33 cellular contexts compared by ENCODE assay signal in the genomic region with DNA sequence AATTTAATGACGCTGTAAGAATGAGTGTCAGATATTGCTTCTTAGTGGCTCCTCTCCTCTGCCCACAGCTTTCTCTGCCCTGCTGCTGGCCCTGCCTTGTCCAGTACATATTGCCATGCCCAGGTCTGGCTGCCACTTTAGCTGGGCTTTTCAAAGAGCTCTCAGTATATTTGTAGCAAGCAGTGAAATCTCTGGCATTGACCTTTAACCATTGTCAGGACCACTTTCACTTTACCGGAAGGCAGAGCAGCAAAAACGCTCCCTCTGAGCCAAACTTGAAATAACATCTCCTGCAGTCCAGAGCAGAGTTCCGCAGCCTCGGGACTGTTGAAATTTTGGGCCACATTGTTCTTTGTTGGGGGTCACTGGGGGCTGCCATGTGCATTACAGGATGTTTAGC. TPM values are rescaled to one million over a fixed set of nuclear protein-coding genes. Genes with fewer than 3 reads are reported as not detected.
A peak's percentile ranks its signal among the peaks of the same experiment; 100 is the strongest.
DNase-seq lines count a peak whose midpoint lies in the region; ATAC-seq, FAIRE-seq and TF ChIP-seq lines count a peak whose summit lies in the region.
"Had no signal": no experiment of that assay in that cellular context is flagged by ENCODE, and none has a peak within 500 bp of the region (broad histone marks: within the 10 kb centered on the region; RNA-seq: fewer than 3 reads in every experiment).

No MANE protein-coding gene starts in this region.

- no peak overlapping the region for H2AFZ ChIP-seq in HepG2 (ENCODE audit: low read length)

- no peak overlapping the region for H3K4me2 ChIP-seq in HepG2 (ENCODE audit: low read depth, low read length)
- H3K4me2 ChIP-seq: A549; BLaER1; BLaER1 treated with 17β-estradiol and CSF1 and Interleukin-3, amounts not matched to agents 10 nM and 100 nM had no signal

- no peak for TF ChIP-seq POLR2A in HepG2 (IDR thresholded peaks at IDR 0.05; ENCODE audit: insufficient read depth in 1 of 2, low read depth in 2 of 2, low read length in 2 of 2)

- H3K27ac ChIP-seq in liver (ENCODE audit: low read depth in 1 of 2, low read length in 2 of 2) = no peak overlapping the region
- H3K27ac ChIP-seq in HepG2 (ENCODE audit: extremely low read length, insufficient read depth, low read length) = no peak overlapping the region
- H3K27ac ChIP-seq: 22Rv1; A549; BLaER1; BLaER1 treated with 17β-estradiol and CSF1 and Interleukin-3, amounts not matched to agents 10 nM and 100 nM; C4-2B had no signal

- DNase-seq in activated CD8-positive, alpha-beta memory T cell treated with anti-CD3 and anti-CD28 coated beads, Interleukin-2, amount 10 ng/mL, durations not matched to agents 7 days and 5 days = no peak
- DNase-seq in activated CD8-positive, alpha-beta memory T cell treated with anti-CD3 and anti-CD28 coated beads for 24 hours = no peak
- DNase-seq in HepG2 (ENCODE audit: low spot score) = no peak
- DNase-seq: 8988T; ACHN; AML-193; BE2C; C1 segment of cervical spinal cord; Caco-2; Calu3; CD4-positive, alpha-beta memory T cell; CD4-positive, alpha-beta T cell; CD4-positive, CD25-positive, alpha-beta regulatory T cell; CD8-positive, alpha-beta memory T cell; CD8-positive, alpha-beta T cell; COR-L47; DMS 273 treated with DMSO at 0.1 percent for 48 hours; DMS153; DMS53; DMS79; DMS79 treated with DMSO at 0.1 percent for 48 hours; DND-41; EL had no signal

- intact Hi-C loops in HepG2 (cut with micrococcal nuclease; ENCODE audit: unreplicated experiment) = no loop called here

- peaks cover 0 to 21% (median 13%) of the 10 kb centered on the region in 4 donors for H3K36me3 ChIP-seq in liver (ENCODE audit: control insufficient read depth in 4 of 4, insufficient read depth in 3 of 4, low read depth in 1 of 4, low read length in 3 of 4)
- peaks cover 11 to 44% of the 10 kb centered on the region in 2 experiments for H3K36me3 ChIP-seq in HepG2 (replicated peaks in 1 of 2; ENCODE audit: control insufficient read depth in 1 of 2, insufficient read depth in 2 of 2, low read length in 2 of 2)

- H3K27me3 ChIP-seq in liver (ENCODE audit: control insufficient read depth in 4 of 4, insufficient read depth in 4 of 4, low read length in 3 of 4) (no peaks in the 10 kb centered on the region), HepG2 (ENCODE audit: control insufficient read depth in 1 of 2, insufficient read depth in 2 of 2, low read length in 2 of 2) (no peaks in the 10 kb centered on the region)
- H3K27me3 ChIP-seq: BE2C; BLaER1; BLaER1 treated with 17β-estradiol and CSF1 and Interleukin-3, amounts not matched to agents 10 nM and 100 nM had no signal

- WGBS in liver = 34% methylated on average over 5 of the region's 5 CpGs
- WGBS in HepG2 (ENCODE audit: low lambda C conversion rate) = 100% methylated on average over 3 of the region's 5 CpGs

- peak in 1 of 2 donors; percentile 41 for TF ChIP-seq RAD21 in liver (IDR thresholded peaks at IDR 0.05)
- no peak for TF ChIP-seq RAD21 in HepG2 (CRISPR knock-in tag; IDR thresholded peaks at IDR 0.05)

- no peaks in the 10 kb centered on the region for H4K20me1 ChIP-seq in HepG2 (ENCODE audit: insufficient read depth, low read length)

- H3K27ac Mint-ChIP-seq in activated CD8-positive, alpha-beta memory T cell treated with anti-CD3 and anti-CD28 coated beads, Interleukin-2, amount 10 ng/mL, durations not matched to agents 7 days and 5 days = peak overlapping the region; percentile 8
- H3K27ac Mint-ChIP-seq: B cell; CD14-positive monocyte; CD4-positive, alpha-beta memory T cell; CD4-positive, alpha-beta T cell; CD4-positive, CD25-positive, alpha-beta regulatory T cell; CD8-positive, alpha-beta T cell had no signal

- no peak for FAIRE-seq in HepG2 (lab: Jason Lieb, UNC)
- FAIRE-seq: A204.1, A549, D721Med had no signal

- no peaks in the 10 kb centered on the region for H3K27me3 Mint-ChIP-seq in activated CD8-positive, alpha-beta memory T cell treated with anti-CD3 and anti-CD28 coated beads, Interleukin-2, amount 10 ng/mL, durations not matched to agents 7 days and 5 days
- H3K27me3 Mint-ChIP-seq: B cell; CD4-positive, alpha-beta memory T cell; CD4-positive, alpha-beta T cell; CD4-positive, CD25-positive, alpha-beta regulatory T cell had no signal

- ATAC-seq in activated CD8-positive, alpha-beta memory T cell treated with anti-CD3 and anti-CD28 coated beads, Interleukin-2, amount 10 ng/mL, durations not matched to agents 7 days and 5 days = no peak
- ATAC-seq in HepG2 = no peak
- ATAC-seq: CD8-positive, alpha-beta T cell had no signal

- in situ Hi-C loops in HepG2 (cut with HindIII; ENCODE audit: extremely low pct_ligation_motif_present, low pct_unique_long_range_greater_than_20kb) = no loop called here

- H3K9ac ChIP-seq in liver (ENCODE audit: low read depth in 1 of 2, low read length in 2 of 2) (no peak overlapping the region), HepG2 (ENCODE audit: insufficient read depth, low read depth, low read length) (no peak overlapping the region)
- H3K9ac ChIP-seq: BLaER1; BLaER1 treated with 17β-estradiol and CSF1 and Interleukin-3, amounts not matched to agents 10 nM and 100 nM had no signal

- no peaks in the 10 kb centered on the region for H3K79me2 ChIP-seq in HepG2 (ENCODE audit: insufficient read depth, low read length)

- TF ChIP-seq EP300 in HepG2 (IDR thresholded peaks at IDR 0.05; ENCODE audit: low read depth in 2 of 2, low read length in 2 of 2) = no peak
- no peak for TF ChIP-seq EP300 in HepG2 (CRISPR knock-in tag; IDR thresholded peaks at IDR 0.05; ENCODE audit: borderline replicate concordance)

- H3K4me3 ChIP-seq in liver (ENCODE audit: low read depth in 1 of 3, low read length in 3 of 3) = no peak overlapping the region
- H3K4me3 ChIP-seq in HepG2 (replicated peaks in 1 of 3; ENCODE audit: insufficient read depth in 1 of 3, low read depth in 2 of 3, low read length in 3 of 3) = no peak overlapping the region
- H3K4me3 ChIP-seq: A549; BLaER1; BLaER1 treated with 17β-estradiol and CSF1 and Interleukin-3, amounts not matched to agents 10 nM and 100 nM had no signal

- no peaks in the 10 kb centered on the region for H3K9me3 ChIP-seq in liver (ENCODE audit: control insufficient read depth in 4 of 4, low read length in 3 of 4)
- no peaks in the 10 kb centered on the region for H3K9me3 ChIP-seq in HepG2 (ENCODE audit: low read length)
- H3K9me3 ChIP-seq: A549, BE2C, BLaER1, Caco-2 had no signal

- POLR2A ChIA-PET in HepG2 (lab: Yijun Ruan, JAX) = no interaction called here

- TF ChIP-seq CTCF in liver (IDR thresholded peaks at IDR 0.05; ENCODE audit: low read depth, low read length, missing input control) (no peak), HepG2 (CRISPR knock-in tag; IDR thresholded peaks at IDR 0.05) (no peak)

- no TSS peak for BruUV-seq in HepG2 (replicated peaks; lab: Mats Ljungman, UMichigan)

- H3K4me3 Mint-ChIP-seq in activated CD8-positive, alpha-beta memory T cell treated with anti-CD3 and anti-CD28 coated beads, Interleukin-2, amount 10 ng/mL, durations not matched to agents 7 days and 5 days = no peak overlapping the region
- H3K4me3 Mint-ChIP-seq: B cell; CD14-positive monocyte; CD4-positive, alpha-beta memory T cell; CD4-positive, alpha-beta T cell; CD4-positive, CD25-positive, alpha-beta regulatory T cell; CD8-positive, alpha-beta memory T cell; CD8-positive, alpha-beta T cell had no signal

- H3K4me1 ChIP-seq in liver (ENCODE audit: control insufficient read depth in 4 of 4, insufficient read depth in 4 of 4, low read length in 3 of 4) (peaks cover 0 to 2% (median 0%) of the 10 kb centered on the region in 4 donors), HepG2 (ENCODE audit: insufficient read depth, low read length) (peaks cover 17% of the 10 kb centered on the region)
- H3K4me1 ChIP-seq: A549, BE2C, BLaER1 had no signal

- H3K9me3 Mint-ChIP-seq in activated CD8-positive, alpha-beta memory T cell treated with anti-CD3 and anti-CD28 coated beads, Interleukin-2, amount 10 ng/mL, durations not matched to agents 7 days and 5 days (ENCODE audit: low read depth) = no peaks in the 10 kb centered on the region
- H3K9me3 Mint-ChIP-seq: CD14-positive monocyte; CD4-positive, alpha-beta memory T cell; CD4-positive, alpha-beta T cell; CD4-positive, CD25-positive, alpha-beta regulatory T cell; CD8-positive, alpha-beta memory T cell; CD8-positive, alpha-beta T cell had no signal

- H3K36me3 Mint-ChIP-seq in activated CD8-positive, alpha-beta memory T cell treated with anti-CD3 and anti-CD28 coated beads, Interleukin-2, amount 10 ng/mL, durations not matched to agents 7 days and 5 days = peaks cover 62% of the 10 kb centered on the region

- H3K4me1 Mint-ChIP-seq in activated CD8-positive, alpha-beta memory T cell treated with anti-CD3 and anti-CD28 coated beads, Interleukin-2, amount 10 ng/mL, durations not matched to agents 7 days and 5 days = peaks cover 22% of the 10 kb centered on the region
- H3K4me1 Mint-ChIP-seq: B cell; CD4-positive, alpha-beta memory T cell had no signal

- CTCF ChIA-PET in activated CD8-positive, alpha-beta memory T cell treated with anti-CD3 and anti-CD28 coated beads, Interleukin-2, amount 10 ng/mL, durations not matched to agents 7 days and 5 days (lab: Charles Lee) = no interaction called here
- CTCF ChIA-PET in HepG2 (lab: Yijun Ruan, JAX; ENCODE audit: low intra/inter-chr PET ratio, low total read pairs) = no interaction called here

RNA-seq across cellular contexts. Expression of a gene that starts 13.8 kb away (rescaled TPM):
- total RNA-seq in activated CD8-positive, alpha-beta memory T cell treated with anti-CD3 and anti-CD28 coated beads, Interleukin-2, amount 10 ng/mL, durations not matched to agents 7 days and 5 days = 10 to 100 TPM; 19.3 to 24.1 TPM
- total RNA-seq in liver (1 to 10 TPM; 7.0 to 7.3 TPM), HepG2 (2016; rRNA removed; fragmentation: Illumina TruSeq; extraction: Trizol) (19.3 and 23.0 TPM in 2 replicates)
- polyA plus RNA-seq in liver (1 to 10 TPM; 6.0 to 7.6 TPM), HepG2 (2011; rRNA removed) (14.9 and 18.7 TPM in 2 replicates)
- total RNA-seq in HepG2 (2016; cell fraction: cytosol; rRNA removed; fragmentation: Illumina TruSeq; extraction: Trizol; ENCODE audit: low read depth) = 8.9 and 10.4 TPM in 2 replicates
- total RNA-seq in HepG2 (2016; cell fraction: insoluble cytoplasmic fraction; rRNA removed; fragmentation: Illumina TruSeq; extraction: Trizol) = 18.1 and 24.0 TPM in 2 replicates
- total RNA-seq in HepG2 (2016; cell fraction: membrane; rRNA removed; fragmentation: Illumina TruSeq; extraction: Trizol) = 13.9 and 14.1 TPM in 2 replicates
- 18.5 and 18.6 TPM in 2 replicates for total RNA-seq in HepG2 (2016; cell fraction: nucleus; rRNA removed; fragmentation: Illumina TruSeq; extraction: Trizol)
- polyA plus RNA-seq in HepG2 (2011; cell fraction: cytosol; rRNA removed) = 12.4 and 13.6 TPM in 2 replicates
- 11.2 and 14.0 TPM in 2 replicates for polyA plus RNA-seq in HepG2 (2011; cell fraction: nucleus; rRNA removed)
- polyA plus RNA-seq in HepG2 (2012) = 7.2 and 8.5 TPM in 2 replicates
- 7.5 and 8.0 TPM in 2 replicates for polyA plus RNA-seq in HepG2 (2016; cell fraction: cytosol; fragmentation: Illumina TruSeq; extraction: Trizol; ENCODE audit: low read depth)
- polyA plus RNA-seq in HepG2 (2016; cell fraction: insoluble cytoplasmic fraction; fragmentation: Illumina TruSeq; extraction: Trizol; ENCODE audit: low read depth) = 23.8 and 26.4 TPM in 2 replicates
- polyA plus RNA-seq in HepG2 (2016; cell fraction: membrane; fragmentation: Illumina TruSeq; extraction: Trizol; ENCODE audit: low read depth) = 11.8 and 11.9 TPM in 2 replicates
- 30.9 and 33.0 TPM in 2 replicates for polyA plus RNA-seq in HepG2 (2016; cell fraction: nucleus; fragmentation: Illumina TruSeq; extraction: Trizol; ENCODE audit: insufficient read depth, low read depth)
- 12.9 and 16.6 TPM in 2 replicates for polyA minus RNA-seq in HepG2 (2011; rRNA and poly(A)+ RNA removed; ENCODE audit: low replicate concordance)
- polyA minus RNA-seq in HepG2 (2011; cell fraction: cytosol; rRNA and poly(A)+ RNA removed) = 3.7 and 8.4 TPM in 2 replicates
- 16.9 and 20.2 TPM in 2 replicates for polyA minus RNA-seq in HepG2 (2011; cell fraction: nucleus; rRNA and poly(A)+ RNA removed)
